In genomic region chr17:79695293-79696158, GRCh38 we compare ENCODE assay signal across 15 cellular contexts. TPM values are rescaled to one million over a fixed set of nuclear protein-coding genes. Genes with fewer than 3 reads are reported as not detected.
A peak's percentile ranks its signal among the peaks of the same experiment; 100 is the strongest.
DNase-seq lines count a peak whose midpoint lies in the region; ATAC-seq and TF ChIP-seq lines count a peak whose summit lies in the region.
"Had no signal": no experiment of that assay in that cellular context is flagged by ENCODE, and none has a peak within 500 bp of the region (broad histone marks: within the 10 kb centered on the region; RNA-seq: fewer than 3 reads in every experiment).

No MANE protein-coding gene starts in this region.

- no peak overlapping the region for H2BK5ac ChIP-seq in mesendoderm (ENCODE audit: low read length)

- peak; percentile 80 for DNase-seq in Daoy (ENCODE audit: low read depth)
- DNase-seq in NCI-H1694 treated with DMSO at 0.1 percent for 48 hours (lab: John Stamatoyannopoulos, UW), result peak; percentile 79
- DNase-seq in dermis microvascular lymphatic vessel endothelial cell (ENCODE audit: low read depth in 2 of 2), result peak; percentile 17 to 54
- DNase-seq in osteocyte (ENCODE audit: extremely low spot score, unreplicated experiment), result peak; percentile 90
- no peak for DNase-seq in foreskin melanocyte
- no peak for DNase-seq in G401 (ENCODE audit: low spot score)
- DNase-seq in mesendoderm, result no peak
- DNase-seq: activated CD4-positive, alpha-beta T cell treated with anti-CD3 and anti-CD28 coated beads, Interleukin-2, amount 50 U/mL, for 4 hours; DMS53; effector CD4-positive, alpha-beta T cell; naive thymus-derived CD8-positive, alpha-beta T cell; NCI-H510A treated with DMSO at 0.1 percent for 48 hours; T-cell had no signal

- no peaks in the 10 kb centered on the region for H3K9me3 Mint-ChIP-seq in osteocyte (ENCODE audit: unreplicated experiment)
- H3K9me3 Mint-ChIP-seq: activated naive CD4-positive, alpha-beta T cell treated with anti-CD3 and anti-CD28 coated beads, Interleukin-2, amount 50 U/mL, for 24 hours; T-cell had no signal

- no peak overlapping the region for H3K4ac ChIP-seq in mesendoderm (ENCODE audit: low read depth, low read length)

- H3K4me3 ChIP-seq in mesendoderm (ENCODE audit: low read length), result no peak overlapping the region

- H2BK120ac ChIP-seq in mesendoderm (ENCODE audit: low read depth, low read length), result no peak overlapping the region

- H3K27ac ChIP-seq in mesendoderm (ENCODE audit: low read depth, low read length), result no peak overlapping the region

- no CpG with 5 or more reads among the region's 20 CpGs for WGBS in mesendoderm (ENCODE audit: extremely low coverage, insufficient coverage, low lambda C conversion rate)

- H3K9ac ChIP-seq in mesendoderm (ENCODE audit: low read length), result no peak overlapping the region

- no peaks in the 10 kb centered on the region for H3K36me3 Mint-ChIP-seq in osteocyte (ENCODE audit: unreplicated experiment)
- H3K36me3 Mint-ChIP-seq: activated naive CD4-positive, alpha-beta T cell treated with anti-CD3 and anti-CD28 coated beads, Interleukin-2, amount 50 U/mL, for 24 hours; naive thymus-derived CD8-positive, alpha-beta T cell; T-cell had no signal

- no peak for ATAC-seq in activated CD4-positive, CD25-positive, alpha-beta regulatory T cell treated with anti-CD3 and anti-CD28 coated beads, Interleukin-2, amount 50 U/mL, for 24 hours
- ATAC-seq: naive thymus-derived CD8-positive, alpha-beta T cell; T-cell had no signal

- no peaks in the 10 kb centered on the region for H3K79me1 ChIP-seq in mesendoderm (ENCODE audit: low read length)

- no peak for TF ChIP-seq CTCF in osteocyte (IDR thresholded peaks at IDR 0.05)

- no peak overlapping the region for H3K18ac ChIP-seq in mesendoderm (ENCODE audit: low read length)

- no peak overlapping the region for H3K4me2 ChIP-seq in mesendoderm (ENCODE audit: low read length)

- H2BK15ac ChIP-seq in mesendoderm (replicated peaks; ENCODE audit: low read depth), result no peak overlapping the region

- no peaks in the 10 kb centered on the region for H3K27me3 ChIP-seq in mesendoderm (ENCODE audit: insufficient read depth, low read length, poor library complexity)

- H4K5ac ChIP-seq in mesendoderm (ENCODE audit: low read length), result no peak overlapping the region

- peak overlapping the region; percentile 32 for H3K27ac Mint-ChIP-seq in osteocyte (ENCODE audit: unreplicated experiment)
- H3K27ac Mint-ChIP-seq: activated naive CD4-positive, alpha-beta T cell treated with anti-CD3 and anti-CD28 coated beads, Interleukin-2, amount 50 U/mL, for 24 hours; T-cell had no signal

- H3K56ac ChIP-seq in mesendoderm (ENCODE audit: low read length), result no peak overlapping the region

- H3K36me3 ChIP-seq in mesendoderm (ENCODE audit: control insufficient read depth, insufficient read depth, low read length), result no peaks in the 10 kb centered on the region

- H3K4me1 ChIP-seq in mesendoderm (ENCODE audit: control insufficient read depth, low read depth, low read length), result no peaks in the 10 kb centered on the region

- peak overlapping the region; percentile 22 for H3K4me3 Mint-ChIP-seq in osteocyte (ENCODE audit: unreplicated experiment)
- H3K4me3 Mint-ChIP-seq: activated naive CD4-positive, alpha-beta T cell treated with anti-CD3 and anti-CD28 coated beads, Interleukin-2, amount 50 U/mL, for 24 hours; T-cell had no signal

- no peak overlapping the region for H2AK5ac ChIP-seq in mesendoderm (ENCODE audit: low read length)

- H3K27me3 Mint-ChIP-seq in osteocyte (ENCODE audit: unreplicated experiment), result peaks cover 26% of the 10 kb centered on the region

- H4K8ac ChIP-seq in mesendoderm (ENCODE audit: low read depth, low read length), result no peak overlapping the region

- H3K23ac ChIP-seq in mesendoderm (ENCODE audit: low read length), result no peak overlapping the region

- peaks cover 23% of the 10 kb centered on the region for H3K4me1 Mint-ChIP-seq in osteocyte (ENCODE audit: unreplicated experiment)

- H3K79me2 ChIP-seq in mesendoderm (ENCODE audit: control insufficient read depth, insufficient read depth, low read length), result no peaks in the 10 kb centered on the region

- in situ Hi-C loops in G401 (cut with HindIII; ENCODE audit: low sequenced_read_pairs), result no loop called here

RNA-seq across cellular contexts. Expression of gene ENPP7, which starts 35.2 kb away (rescaled TPM):
- total RNA-seq in Daoy (2014; rRNA removed; shearing (Covaris generic)), result not detected in 2 replicates
- total RNA-seq in dermis microvascular lymphatic vessel endothelial cell (not detected in 2 replicates), osteocyte (not detected in 2 replicates)
- total RNA-seq in G401 (2014; rRNA removed; shearing (Covaris generic)), result not detected in 2 replicates
- polyA plus RNA-seq in mesendoderm (2013, experiment 1 of 2), result not detected
- not detected for polyA plus RNA-seq in mesendoderm (2013, experiment 2 of 2)
- polyA plus RNA-seq: naive thymus-derived CD8-positive, alpha-beta T cell had no signal

Comparison
In these comparisons a context has a peak if more than half of its experiments do, and no peak if none do; other contexts are left out.
1. DNase-seq: peak in Daoy (single experiment), NCI-H1694 treated with DMSO at 0.1 percent for 48 hours (single experiment), dermis microvascular lymphatic vessel endothelial cell (2 of 2) and osteocyte (single experiment); none in foreskin melanocyte (single experiment), G401 (single experiment) and mesendoderm (single experiment).